Comparison of ENCODE assay signal across 15 cellular contexts in genomic region chr22:23269441-23270211, GRCh38.
DNase-seq lines count a peak whose midpoint lies in the region; FAIRE-seq and TF ChIP-seq lines count a peak whose summit lies in the region.
"Had no signal": no experiment of that assay in that cellular context is flagged by ENCODE, and none has a peak within 500 bp of the region (broad histone marks: within the 10 kb centered on the region; RNA-seq: fewer than 3 reads in every experiment).

No MANE protein-coding gene starts in this region.

- H3K9me3 Mint-ChIP-seq in brain = no peaks in the 10 kb centered on the region
- H3K9me3 Mint-ChIP-seq in neural progenitor cell = no peaks in the 10 kb centered on the region
- H3K9me3 Mint-ChIP-seq: naive thymus-derived CD4-positive, alpha-beta T cell had no signal

- no peak for TF ChIP-seq POLR2A in GM12891 (IDR thresholded peaks at IDR 0.05; ENCODE audit: low read depth, low read length)

- H3K79me2 ChIP-seq in neural progenitor cell (ENCODE audit: low read depth) = no peaks in the 10 kb centered on the region

- H3K36me3 ChIP-seq in neural progenitor cell = no peaks in the 10 kb centered on the region

- no peak for TF ChIP-seq RAD21 in Ishikawa (IDR thresholded peaks at IDR 0.05; ENCODE audit: low read depth)

- H3K27me3 ChIP-seq in neural progenitor cell = no peaks in the 10 kb centered on the region
- H3K27me3 ChIP-seq: right atrium auricular region, stomach had no signal

- no peak overlapping the region for H2AFZ ChIP-seq in neural progenitor cell (replicated peaks)

- TF ChIP-seq CTCF in brain (conservative IDR thresholded peaks at IDR 0.05) (no peak), neural progenitor cell (IDR thresholded peaks at IDR 0.05) (no peak)

- peak; percentile 74 for FAIRE-seq in GM12891 (lab: Jason Lieb, UNC)
- FAIRE-seq: G401.6 had no signal

- H3K4me1 Mint-ChIP-seq in brain (peaks cover 46% of the 10 kb centered on the region), neural progenitor cell (peaks cover 37% of the 10 kb centered on the region)
- H3K4me1 Mint-ChIP-seq: CD14-positive monocyte had no signal

- H3K27me3 Mint-ChIP-seq in brain (no peaks in the 10 kb centered on the region), neural progenitor cell (ENCODE audit: insufficient read depth, low read depth) (peaks cover 8% of the 10 kb centered on the region)
- H3K27me3 Mint-ChIP-seq: naive thymus-derived CD4-positive, alpha-beta T cell had no signal

- H3K4me3 ChIP-seq in neural progenitor cell = no peak overlapping the region
- H3K4me3 ChIP-seq: right atrium auricular region, stomach had no signal

- no peak overlapping the region for H3K4me2 ChIP-seq in neural progenitor cell

- no peak overlapping the region for H3K9ac ChIP-seq in neural progenitor cell

- peak; percentile 49; the same call in 1 of the 2 replicates for TF ChIP-seq EP300 in Ishikawa (IDR thresholded peaks at IDR 0.05; ENCODE audit: borderline replicate concordance)

- peaks cover 18% of the 10 kb centered on the region for H3K4me1 ChIP-seq in neural progenitor cell
- H3K4me1 ChIP-seq: right atrium auricular region had no signal

- H3K36me3 Mint-ChIP-seq in brain = peaks cover 49% of the 10 kb centered on the region
- H3K36me3 Mint-ChIP-seq in neural progenitor cell = peaks cover 25% of the 10 kb centered on the region

- no peaks in the 10 kb centered on the region for H3K9me3 ChIP-seq in neural progenitor cell (ENCODE audit: low read depth)
- H3K9me3 ChIP-seq: right atrium auricular region, stomach had no signal

- DNase-seq in GM12891 (ENCODE audit: insufficient read length, low spot score) (no peak), neural progenitor cell (ENCODE audit: low spot score) (no peak), dermis blood vessel endothelial cell (no peak), pons (ENCODE audit: low spot score) (no peak)
- no peak for DNase-seq in stimulated activated CD4-positive, alpha-beta T cell treated with anti-CD3 and anti-CD28 coated beads, Interleukin-1b, Interleukin-23, amount 100 ng/mL, for 48 hours
- DNase-seq: activated naive CD4-positive, alpha-beta T cell; naive thymus-derived CD4-positive, alpha-beta T cell; NCI-H1694 treated with DMSO at 0.1 percent for 48 hours; SHP77; stomach had no signal

- H3K4me3 Mint-ChIP-seq in brain = no peak overlapping the region
- H3K4me3 Mint-ChIP-seq in neural progenitor cell = no peak overlapping the region
- H3K4me3 Mint-ChIP-seq: CD14-positive monocyte; naive thymus-derived CD4-positive, alpha-beta T cell had no signal

- H3K27ac ChIP-seq in neural progenitor cell = no peak overlapping the region
- H3K27ac ChIP-seq: right atrium auricular region had no signal

- peaks cover 8% of the 10 kb centered on the region for H3F3A ChIP-seq in neural progenitor cell (ENCODE audit: low read depth)

- H3K27ac Mint-ChIP-seq in brain (peak overlapping the region; percentile 24 to 91 (median 56)), neural progenitor cell (peak overlapping the region; percentile 58)

- peaks cover 44% of the 10 kb centered on the region for H4K20me1 ChIP-seq in neural progenitor cell (ENCODE audit: low read depth)

TF ChIP-seq in GM12891, 5 proteins besides CTCF, POLR2A, EP300 and RAD21:
- TF ChIP-seq SPI1 (IDR thresholded peaks at IDR 0.05; ENCODE audit: low read depth, low read length) (no peak), TAF1 (IDR thresholded peaks at IDR 0.05; ENCODE audit: low read depth, low read length) (no peak), POLR2AphosphoS5 (IDR thresholded peaks at IDR 0.05; ENCODE audit: low read depth, low read length) (no peak), POU2F2 (IDR thresholded peaks at IDR 0.05; ENCODE audit: low read depth, low read length) (no peak), PAX5 (IDR thresholded peaks at IDR 0.05; ENCODE audit: insufficient read depth, low read length, severe bottlenecking) (no peak)

TF ChIP-seq in Ishikawa, 13 proteins besides CTCF, POLR2A, EP300 and RAD21:
- TF ChIP-seq CEBPB (IDR thresholded peaks at IDR 0.05) = no peak
- TF ChIP-seq EGR1 (IDR thresholded peaks at IDR 0.05) = no peak
- peak; percentile 78 for TF ChIP-seq TCF12 (IDR thresholded peaks at IDR 0.05; ENCODE audit: low read depth)
- peak; percentile 46; the same call in 1 of the 2 replicates for TF ChIP-seq FOXM1 (IDR thresholded peaks at IDR 0.05; ENCODE audit: borderline replicate concordance, low read depth)
- no peak for TF ChIP-seq YY1 (IDR thresholded peaks at IDR 0.05; ENCODE audit: low read depth)
- no peak for TF ChIP-seq REST (IDR thresholded peaks at IDR 0.05; ENCODE audit: low read depth)
- TF ChIP-seq NFIC (IDR thresholded peaks at IDR 0.05) = no peak
- no peak for TF ChIP-seq TAF1 (IDR thresholded peaks at IDR 0.05; ENCODE audit: low read depth)
- peak; percentile 95 for TF ChIP-seq USF1 (IDR thresholded peaks at IDR 0.05)
- TF ChIP-seq TEAD4 (IDR thresholded peaks at IDR 0.05) = no peak
- TF ChIP-seq ZBTB7A (IDR thresholded peaks at IDR 0.05; ENCODE audit: low read depth) = no peak
- TF ChIP-seq MAX (IDR thresholded peaks at IDR 0.05) = peak; percentile 76
- no peak for TF ChIP-seq CREB1 (IDR thresholded peaks at IDR 0.05; ENCODE audit: low read depth)
